Comparison of ENCODE assay signal across 23 cellular contexts in genomic region chr4:108947526-108947925, GRCh38.
DNase-seq lines count a peak whose midpoint lies in the region; ATAC-seq, FAIRE-seq and TF ChIP-seq lines count a peak whose summit lies in the region.
"Had no signal": no experiment of that assay in that cellular context is flagged by ENCODE, and none has a peak within 500 bp of the region (broad histone marks: within the 10 kb centered on the region; RNA-seq: fewer than 3 reads in every experiment).

No MANE protein-coding gene starts in this region.

- no peak for TF ChIP-seq EP300 in K562 (IDR thresholded peaks at IDR 0.05; ENCODE audit: low read length)

- intact Hi-C loops in K562 (cut with micrococcal nuclease): no loop called here

- H3K4me3 Mint-ChIP-seq in activated T-cell treated with anti-CD3 and anti-CD28 coated beads, Interleukin-2, amount 50 U/mL, for 72 hours: no peak overlapping the region
- no peak overlapping the region for H3K4me3 Mint-ChIP-seq in activated T-cell treated with anti-CD3 and anti-CD28 coated beads, Interleukin-2, amount 50 U/mL, for 4 hours
- H3K4me3 Mint-ChIP-seq in stimulated activated naive CD8-positive, alpha-beta T cell treated with anti-CD3 and anti-CD28 coated beads, Interleukin-15, amount 100 ng/mL, for 72 hours: no peak overlapping the region
- H3K4me3 Mint-ChIP-seq: B cell; CD4-positive, alpha-beta T cell; CD8-positive, alpha-beta T cell had no signal

- no peak overlapping the region for H3K27ac ChIP-seq in K562 (ENCODE audit: extremely low read depth, low read depth, low read length)
- H3K27ac ChIP-seq: 22Rv1; A549; BLaER1 treated with 17β-estradiol and CSF1 and Interleukin-3, amounts not matched to agents 10 nM and 100 nM; C4-2B had no signal

- no peak for TF ChIP-seq RAD21 in K562 (CRISPR knock-in tag; conservative IDR thresholded peaks at IDR 0.05 in 1 of 2, IDR thresholded peaks at IDR 0.05 in 1 of 2)

- no peak for TF ChIP-seq CTCF in K562 (IDR thresholded peaks at IDR 0.05 in 2 of 3, conservative IDR thresholded peaks at IDR 0.05 in 1 of 3; ENCODE audit: insufficient read depth in 2 of 3, low read depth in 1 of 3, low read length in 3 of 3)

- peak; percentile 21 to 22 for ATAC-seq in activated T-cell treated with anti-CD3 and anti-CD28 coated beads, Interleukin-2, amount 50 U/mL, for 72 hours (replicated peaks in 1 of 2)
- no peak for ATAC-seq in activated T-cell treated with anti-CD3 and anti-CD28 coated beads, Interleukin-2, amount 50 U/mL, for 4 hours
- peak; percentile 23 for ATAC-seq in stimulated activated naive CD8-positive, alpha-beta T cell treated with anti-CD3 and anti-CD28 coated beads, Interleukin-15, amount 100 ng/mL, for 72 hours
- no peak for ATAC-seq in stimulated activated naive CD8-positive, alpha-beta T cell treated with anti-CD3 and anti-CD28 coated beads, Interleukin-15, Interleukin-2, amounts not matched to agents 100 U/mL and 50 U/mL, for 24 hours
- no peak for ATAC-seq in K562
- ATAC-seq in GM19351 (IDR thresholded peaks at IDR 0.05; ENCODE audit: unreplicated experiment): no peak
- ATAC-seq: A549; CD8-positive, alpha-beta T cell had no signal

- no peaks in the 10 kb centered on the region for H3K27me3 Mint-ChIP-seq in activated T-cell treated with anti-CD3 and anti-CD28 coated beads, Interleukin-2, amount 50 U/mL, for 72 hours (ENCODE audit: low read depth)
- H3K27me3 Mint-ChIP-seq in activated T-cell treated with anti-CD3 and anti-CD28 coated beads, Interleukin-2, amount 50 U/mL, for 4 hours (ENCODE audit: low read depth): no peaks in the 10 kb centered on the region
- H3K27me3 Mint-ChIP-seq in stimulated activated naive CD8-positive, alpha-beta T cell treated with anti-CD3 and anti-CD28 coated beads, Interleukin-15, amount 100 ng/mL, for 72 hours: no peaks in the 10 kb centered on the region
- H3K27me3 Mint-ChIP-seq: CD4-positive, alpha-beta T cell had no signal

- H3K36me3 Mint-ChIP-seq in activated T-cell treated with anti-CD3 and anti-CD28 coated beads, Interleukin-2, amount 50 U/mL, for 72 hours (ENCODE audit: insufficient read depth in 2 of 2): no peaks in the 10 kb centered on the region
- H3K36me3 Mint-ChIP-seq in activated T-cell treated with anti-CD3 and anti-CD28 coated beads, Interleukin-2, amount 50 U/mL, for 4 hours (ENCODE audit: insufficient read depth): no peaks in the 10 kb centered on the region
- H3K36me3 Mint-ChIP-seq: CD8-positive, alpha-beta T cell had no signal

- H3K27me3 ChIP-seq in K562 (ENCODE audit: control insufficient read depth in 2 of 2, insufficient read depth in 2 of 2, low read length in 2 of 2): no peaks in the 10 kb centered on the region
- H3K27me3 ChIP-seq: BLaER1 treated with 17β-estradiol and CSF1 and Interleukin-3, amounts not matched to agents 10 nM and 100 nM had no signal

- no peak for DNase-seq in activated T-cell treated with anti-CD3 and anti-CD28 coated beads, Interleukin-2, amount 50 U/mL, for 72 hours
- DNase-seq in activated T-cell treated with anti-CD3 and anti-CD28 coated beads, Interleukin-2, amount 50 U/mL, for 4 hours: no peak
- no peak for DNase-seq in stimulated activated naive CD8-positive, alpha-beta T cell treated with anti-CD3 and anti-CD28 coated beads, Interleukin-15, amount 100 ng/mL, for 72 hours
- DNase-seq in stimulated activated naive CD8-positive, alpha-beta T cell treated with anti-CD3 and anti-CD28 coated beads, Interleukin-15, Interleukin-2, amounts not matched to agents 100 U/mL and 50 U/mL, for 24 hours: no peak
- no peak for DNase-seq in K562 (ENCODE audit: extremely low read depth in 1 of 4, low spot score in 3 of 4)
- DNase-seq in stimulated activated naive CD4-positive, alpha-beta T cell (lab: John Stamatoyannopoulos, UW): no peak
- DNase-seq: AML-193; Caco-2; Calu3; CD4-positive, alpha-beta T cell; CD8-positive, alpha-beta T cell; DMS79 treated with DMSO at 0.1 percent for 48 hours; GF-D8 had no signal

- H3K9me3 Mint-ChIP-seq in activated T-cell treated with anti-CD3 and anti-CD28 coated beads, Interleukin-2, amount 50 U/mL, for 72 hours: peaks cover 0 to 2% of the 10 kb centered on the region in 2 donors
- H3K9me3 Mint-ChIP-seq in activated T-cell treated with anti-CD3 and anti-CD28 coated beads, Interleukin-2, amount 50 U/mL, for 4 hours: no peaks in the 10 kb centered on the region
- H3K9me3 Mint-ChIP-seq in stimulated activated naive CD8-positive, alpha-beta T cell treated with anti-CD3 and anti-CD28 coated beads, Interleukin-15, amount 100 ng/mL, for 72 hours: no peaks in the 10 kb centered on the region
- H3K9me3 Mint-ChIP-seq: CD4-positive, alpha-beta T cell; CD8-positive, alpha-beta T cell had no signal

- H3K4me3 ChIP-seq in K562: no peak overlapping the region
- H3K4me3 ChIP-seq: A549; BLaER1 treated with 17β-estradiol and CSF1 and Interleukin-3, amounts not matched to agents 10 nM and 100 nM had no signal

- no peaks in the 10 kb centered on the region for H3K36me3 ChIP-seq in K562 (ENCODE audit: control insufficient read depth, insufficient read depth, low read length)
- H3K36me3 ChIP-seq: BLaER1 treated with 17β-estradiol and CSF1 and Interleukin-3, amounts not matched to agents 10 nM and 100 nM had no signal

- H3K4me2 ChIP-seq in K562 (ENCODE audit: insufficient read depth, low read length): no peak overlapping the region
- H3K4me2 ChIP-seq: A549; BLaER1 treated with 17β-estradiol and CSF1 and Interleukin-3, amounts not matched to agents 10 nM and 100 nM had no signal

- in situ Hi-C loops in K562 (cut with MboI): no loop called here

- no peaks in the 10 kb centered on the region for H3K79me2 ChIP-seq in K562 (ENCODE audit: control insufficient read depth, insufficient read depth, low read length)

- H3K27ac Mint-ChIP-seq in activated T-cell treated with anti-CD3 and anti-CD28 coated beads, Interleukin-2, amount 50 U/mL, for 72 hours: peak overlapping the region; percentile 11
- H3K27ac Mint-ChIP-seq in stimulated activated naive CD8-positive, alpha-beta T cell treated with anti-CD3 and anti-CD28 coated beads, Interleukin-15, amount 100 ng/mL, for 72 hours: peak overlapping the region; percentile 65 to 89
- H3K27ac Mint-ChIP-seq: B cell; CD4-positive, alpha-beta T cell; CD8-positive, alpha-beta T cell had no signal

- H3K9me1 ChIP-seq in K562 (ENCODE audit: control insufficient read depth, insufficient read depth, low read length): no peaks in the 10 kb centered on the region

- no peak for FAIRE-seq in K562 (lab: Jason Lieb, UNC)
- FAIRE-seq: A549, D721Med, G401.6, GM12891, GM19239 had no signal

- no peaks in the 10 kb centered on the region for H4K20me1 ChIP-seq in K562 (replicated peaks; ENCODE audit: control insufficient read depth, insufficient read depth, low read length)
- H4K20me1 ChIP-seq: BLaER1 treated with 17β-estradiol and CSF1 and Interleukin-3, amounts not matched to agents 10 nM and 100 nM had no signal

- peaks cover 0 to 14% of the 10 kb centered on the region in 2 experiments; a peak in 3 of 5 replicates for H3K4me1 ChIP-seq in K562 (replicated peaks in 1 of 2; ENCODE audit: control insufficient read depth in 2 of 2, insufficient read depth in 2 of 2, low read length in 2 of 2)
- H3K4me1 ChIP-seq: A549; BLaER1 treated with 17β-estradiol and CSF1 and Interleukin-3, amounts not matched to agents 10 nM and 100 nM; Caco-2 had no signal

- H3K9me3 ChIP-seq in K562 (replicated peaks; ENCODE audit: control insufficient read depth, insufficient read depth, low read depth, low read length): no peaks in the 10 kb centered on the region
- H3K9me3 ChIP-seq: A549; BLaER1 treated with 17β-estradiol and CSF1 and Interleukin-3, amounts not matched to agents 10 nM and 100 nM; Caco-2 had no signal

- no peak overlapping the region for H2AFZ ChIP-seq in K562 (ENCODE audit: low read depth, low read length)

- no TSS peak for BruUV-seq in K562 (replicated peaks; lab: Mats Ljungman, UMichigan)

- POLR2A ChIA-PET in K562 (lab: Yijun Ruan, JAX): no interaction called here

- H3K4me1 Mint-ChIP-seq in activated T-cell treated with anti-CD3 and anti-CD28 coated beads, Interleukin-2, amount 50 U/mL, for 72 hours (ENCODE audit: low read depth): peaks cover 9% of the 10 kb centered on the region
- H3K4me1 Mint-ChIP-seq in activated T-cell treated with anti-CD3 and anti-CD28 coated beads, Interleukin-2, amount 50 U/mL, for 4 hours (ENCODE audit: low read depth): no peaks in the 10 kb centered on the region
- peaks cover 4% of the 10 kb centered on the region for H3K4me1 Mint-ChIP-seq in stimulated activated naive CD8-positive, alpha-beta T cell treated with anti-CD3 and anti-CD28 coated beads, Interleukin-15, amount 100 ng/mL, for 72 hours
- H3K4me1 Mint-ChIP-seq: B cell had no signal

- H3K9ac ChIP-seq in K562 (ENCODE audit: insufficient read depth in 1 of 2, low read depth in 2 of 2, low read length in 2 of 2): no peak overlapping the region
- H3K9ac ChIP-seq: BLaER1 treated with 17β-estradiol and CSF1 and Interleukin-3, amounts not matched to agents 10 nM and 100 nM had no signal

- TF ChIP-seq POLR2A in K562 (conservative IDR thresholded peaks at IDR 0.05): no peak

- CTCF ChIA-PET in K562 (lab: Yijun Ruan, JAX; ENCODE audit: low intra/inter-chr PET ratio): no interaction called here

TF ChIP-seq in K562, 482 proteins besides CTCF, POLR2A, EP300 and RAD21 (continues in another document):
- TF ChIP-seq ATF3 (IDR thresholded peaks at IDR 0.05) (peak; percentile 88), ATF3 (CRISPR knock-in tag; conservative IDR thresholded peaks at IDR 0.05) (no peak), ZNF184 (CRISPR knock-in tag; IDR thresholded peaks at IDR 0.05) (no peak), ZNF311 (CRISPR knock-in tag; IDR thresholded peaks at IDR 0.05) (no peak), RAD51 (IDR thresholded peaks at IDR 0.05; ENCODE audit: borderline replicate concordance, low read depth) (no peak), ZNF436 (CRISPR knock-in tag; IDR thresholded peaks at IDR 0.05) (no peak), ZNF77 (CRISPR knock-in tag; IDR thresholded peaks at IDR 0.05) (no peak), CEBPG (CRISPR knock-in tag; IDR thresholded peaks at IDR 0.05) (no peak), CEBPG (tag; conservative IDR thresholded peaks at IDR 0.05 in 1 of 2, IDR thresholded peaks at IDR 0.05 in 1 of 2) (peak; percentile 74 to 81), STAT5B (CRISPR knock-in tag; IDR thresholded peaks at IDR 0.05) (no peak), MBD2 (IDR thresholded peaks at IDR 0.05; ENCODE audit: borderline replicate concordance, low read depth) (no peak), CEBPB (tag; IDR thresholded peaks at IDR 0.05) (peak; percentile 54), TRIM24 (IDR thresholded peaks at IDR 0.05) (peak; percentile 30 to 53; a peak in 2 of 4 replicates), DIDO1 (tag; IDR thresholded peaks at IDR 0.05; ENCODE audit: low read depth) (no peak)

Comparison
In these comparisons a context has a peak if more than half of its experiments do, and no peak if none do; other contexts are left out.
1. ATAC-seq: peak in activated T-cell treated with anti-CD3 and anti-CD28 coated beads, Interleukin-2, amount 50 U/mL, for 72 hours (2 of 2) and stimulated activated naive CD8-positive, alpha-beta T cell treated with anti-CD3 and anti-CD28 coated beads, Interleukin-15, amount 100 ng/mL, for 72 hours (single experiment); none in activated T-cell treated with anti-CD3 and anti-CD28 coated beads, Interleukin-2, amount 50 U/mL, for 4 hours (0 of 2), stimulated activated naive CD8-positive, alpha-beta T cell treated with anti-CD3 and anti-CD28 coated beads, Interleukin-15, Interleukin-2, amounts not matched to agents 100 U/mL and 50 U/mL, for 24 hours (single experiment), K562 (single experiment) and GM19351 (single experiment).